ENCODE assay signal across 21 cellular contexts in the genomic region with DNA sequence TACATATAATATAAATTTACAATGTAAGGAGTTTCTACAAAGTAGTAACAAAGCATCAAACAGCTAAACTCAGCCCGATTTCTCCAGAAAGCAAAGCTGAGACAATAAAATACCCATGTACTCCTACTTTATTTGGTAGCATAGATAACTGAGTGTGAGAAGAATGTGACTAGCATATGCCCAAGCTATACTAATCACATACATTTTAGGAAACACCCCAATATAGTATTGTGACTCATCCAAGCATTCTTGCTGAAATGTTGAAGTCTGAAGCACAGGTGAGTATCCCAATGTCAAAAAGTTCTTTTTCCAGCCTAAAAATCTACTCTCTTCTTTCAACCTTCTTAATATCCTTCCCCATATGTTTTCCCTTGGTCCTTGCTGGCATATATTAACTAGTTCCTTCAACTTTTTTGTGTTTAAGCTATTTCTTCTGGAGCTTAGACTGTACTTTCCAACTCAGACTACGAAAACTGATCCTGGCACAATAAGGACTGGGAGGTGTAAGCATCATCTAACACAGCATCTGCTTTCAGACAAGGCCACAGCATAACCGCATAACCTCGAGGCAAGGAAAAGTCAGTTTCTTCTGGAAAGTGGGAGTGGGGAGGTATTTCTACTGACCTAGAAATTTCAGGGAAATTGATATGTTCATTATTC.
A peak's percentile ranks its signal among the peaks of the same experiment; 100 is the strongest.
DNase-seq lines count a peak whose midpoint lies in the region; ATAC-seq and TF ChIP-seq lines count a peak whose summit lies in the region.
"Had no signal": no experiment of that assay in that cellular context is flagged by ENCODE, and none has a peak within 500 bp of the region (broad histone marks: within the 10 kb centered on the region; RNA-seq: fewer than 3 reads in every experiment).

No MANE protein-coding gene starts in this region.

- H3K27ac ChIP-seq in RWPE2 (ENCODE audit: poor library complexity, severe bottlenecking) (no peak overlapping the region), foreskin keratinocyte (no peak overlapping the region)
- H3K27ac ChIP-seq: KMS-11 had no signal

- H3K4me3 ChIP-seq in RWPE2 (ENCODE audit: severe bottlenecking) (no peak overlapping the region), H7 (ENCODE audit: insufficient read depth, low read depth, low read length) (no peak overlapping the region)
- H3K4me3 ChIP-seq: GM12878 had no signal

- no peak for TF ChIP-seq CTCF in RWPE2 (IDR thresholded peaks at IDR 0.05; ENCODE audit: poor library complexity, severe bottlenecking)
- no peak for TF ChIP-seq CTCF in foreskin keratinocyte (conservative IDR thresholded peaks at IDR 0.05)

- H3K4me1 ChIP-seq in RWPE2 (ENCODE audit: insufficient read depth, poor library complexity, severe bottlenecking): no peaks in the 10 kb centered on the region
- no peaks in the 10 kb centered on the region for H3K4me1 ChIP-seq in foreskin keratinocyte
- H3K4me1 ChIP-seq: BE2C had no signal

- no peaks in the 10 kb centered on the region for H3K9me3 ChIP-seq in RWPE2 (ENCODE audit: severe bottlenecking)
- H3K9me3 ChIP-seq: BE2C had no signal

- no peak for DNase-seq in activated naive CD8-positive, alpha-beta T cell treated with anti-CD3 and anti-CD28 coated beads, Interleukin-2, amount 10 ng/mL, durations not matched to agents 7 days and 5 days
- no peak for DNase-seq in activated naive CD8-positive, alpha-beta T cell treated with anti-CD3 and anti-CD28 coated beads for 36 hours
- DNase-seq in RWPE2 (ENCODE audit: low spot score): no peak
- DNase-seq in foreskin keratinocyte: peak in 1 of 2 donors; percentile 15
- no peak for DNase-seq in H7
- DNase-seq in germinal center (ENCODE audit: low spot score): no peak
- DNase-seq: BE2C, COR-L47, DMS79, IMR-90, NCI-H1694, NCI-H2081, NCI-H2171, NCI-H345, NCI-H524, OCI-M1, Right ventricle myocardium superior had no signal

- H3K36me3 ChIP-seq in RWPE2 (ENCODE audit: low read depth): no peaks in the 10 kb centered on the region
- H3K36me3 ChIP-seq in H7 (replicated peaks; ENCODE audit: control insufficient read depth, insufficient read depth, low read length): no peaks in the 10 kb centered on the region
- H3K36me3 ChIP-seq: BE2C had no signal

- peak; percentile 45 for ATAC-seq in activated naive CD8-positive, alpha-beta T cell treated with anti-CD3 and anti-CD28 coated beads, Interleukin-2, amount 10 ng/mL, durations not matched to agents 7 days and 5 days (ENCODE audit: low read depth)
- ATAC-seq in RWPE2 (ENCODE audit: low read depth) (0 out of 3 replicates have a peak, but pooled peaks have one; percentile 21), foreskin keratinocyte (peak; percentile 51), GM21717 (IDR thresholded peaks at IDR 0.05; ENCODE audit: unreplicated experiment) (no peak)
- ATAC-seq: GM12878 had no signal

- no peak overlapping the region for H3K4me3 Mint-ChIP-seq in activated naive CD8-positive, alpha-beta T cell treated with anti-CD3 and anti-CD28 coated beads, Interleukin-2, amount 10 ng/mL, durations not matched to agents 7 days and 5 days
- no peak overlapping the region for H3K4me3 Mint-ChIP-seq in activated naive CD8-positive, alpha-beta T cell treated with anti-CD3 and anti-CD28 coated beads for 36 hours
- H3K4me3 Mint-ChIP-seq: CD4-positive, CD25-positive, alpha-beta regulatory T cell had no signal

- POLR2A ChIA-PET in activated naive CD8-positive, alpha-beta T cell treated with anti-CD3 and anti-CD28 coated beads, Interleukin-2, amount 10 ng/mL, durations not matched to agents 7 days and 5 days (lab: Charles Lee): no interaction called here

- H3K36me3 Mint-ChIP-seq in activated naive CD8-positive, alpha-beta T cell treated with anti-CD3 and anti-CD28 coated beads, Interleukin-2, amount 10 ng/mL, durations not matched to agents 7 days and 5 days: no peaks in the 10 kb centered on the region
- no peaks in the 10 kb centered on the region for H3K36me3 Mint-ChIP-seq in activated naive CD8-positive, alpha-beta T cell treated with anti-CD3 and anti-CD28 coated beads for 36 hours
- H3K36me3 Mint-ChIP-seq: CD4-positive, CD25-positive, alpha-beta regulatory T cell had no signal

- H3K27ac Mint-ChIP-seq in activated naive CD8-positive, alpha-beta T cell treated with anti-CD3 and anti-CD28 coated beads, Interleukin-2, amount 10 ng/mL, durations not matched to agents 7 days and 5 days: no peak overlapping the region
- H3K27ac Mint-ChIP-seq in activated naive CD8-positive, alpha-beta T cell treated with anti-CD3 and anti-CD28 coated beads for 36 hours: no peak overlapping the region
- H3K27ac Mint-ChIP-seq: CD4-positive, CD25-positive, alpha-beta regulatory T cell had no signal

- H3K27me3 Mint-ChIP-seq in activated naive CD8-positive, alpha-beta T cell treated with anti-CD3 and anti-CD28 coated beads, Interleukin-2, amount 10 ng/mL, durations not matched to agents 7 days and 5 days: no peaks in the 10 kb centered on the region
- H3K27me3 Mint-ChIP-seq in activated naive CD8-positive, alpha-beta T cell treated with anti-CD3 and anti-CD28 coated beads for 36 hours: no peaks in the 10 kb centered on the region
- H3K27me3 Mint-ChIP-seq: CD4-positive, CD25-positive, alpha-beta regulatory T cell had no signal

- no peaks in the 10 kb centered on the region for H3K27me3 ChIP-seq in RWPE2 (ENCODE audit: insufficient read depth, poor library complexity, severe bottlenecking)
- no peaks in the 10 kb centered on the region for H3K27me3 ChIP-seq in foreskin keratinocyte
- H3K27me3 ChIP-seq in H7 (ENCODE audit: control insufficient read depth, insufficient read depth, low read length): no peaks in the 10 kb centered on the region
- H3K27me3 ChIP-seq: BE2C had no signal

- H3K4me1 Mint-ChIP-seq in activated naive CD8-positive, alpha-beta T cell treated with anti-CD3 and anti-CD28 coated beads, Interleukin-2, amount 10 ng/mL, durations not matched to agents 7 days and 5 days: no peaks in the 10 kb centered on the region
- no peaks in the 10 kb centered on the region for H3K4me1 Mint-ChIP-seq in activated naive CD8-positive, alpha-beta T cell treated with anti-CD3 and anti-CD28 coated beads for 36 hours
- H3K4me1 Mint-ChIP-seq: CD4-positive, CD25-positive, alpha-beta regulatory T cell had no signal

- no peaks in the 10 kb centered on the region for H3K9me3 Mint-ChIP-seq in activated naive CD8-positive, alpha-beta T cell treated with anti-CD3 and anti-CD28 coated beads, Interleukin-2, amount 10 ng/mL, durations not matched to agents 7 days and 5 days
- peaks cover 4% of the 10 kb centered on the region for H3K9me3 Mint-ChIP-seq in activated naive CD8-positive, alpha-beta T cell treated with anti-CD3 and anti-CD28 coated beads for 36 hours
